17 cellular contexts compared by ENCODE assay signal in genomic region chr13:79581870-79582315, GRCh38.
DNase-seq lines count a peak whose midpoint lies in the region; ATAC-seq, FAIRE-seq and TF ChIP-seq lines count a peak whose summit lies in the region.
"Had no signal": no experiment of that assay in that cellular context is flagged by ENCODE, and none has a peak within 500 bp of the region (broad histone marks: within the 10 kb centered on the region; RNA-seq: fewer than 3 reads in every experiment).

No MANE protein-coding gene starts in this region.

- peak; percentile 85 for FAIRE-seq in keratinocyte (lab: Jason Lieb, UNC)
- FAIRE-seq: kidney had no signal

- H3K4me1 ChIP-seq in endodermal cell (ENCODE audit: control insufficient read depth, insufficient read depth, low read length) (no peaks in the 10 kb centered on the region), keratinocyte (ENCODE audit: control insufficient read depth, extremely low read depth, insufficient read depth, low read length) (peaks cover 11% of the 10 kb centered on the region), tibial artery (no peaks in the 10 kb centered on the region)

- no peaks in the 10 kb centered on the region for H3K79me2 ChIP-seq in keratinocyte (ENCODE audit: control insufficient read depth, insufficient read depth, low read length)

- H3K4me3 ChIP-seq in endodermal cell (ENCODE audit: low read length), result no peak overlapping the region
- H3K4me3 ChIP-seq in keratinocyte (ENCODE audit: control insufficient read depth in 2 of 3, extremely low read depth in 1 of 3, insufficient read depth in 2 of 3, low read depth in 1 of 3, low read length in 3 of 3), result peak overlapping the region in 1 of 3 experiments; percentile 7
- no peak overlapping the region for H3K4me3 ChIP-seq in tibial artery

- ATAC-seq in GM19351 (IDR thresholded peaks at IDR 0.05; ENCODE audit: unreplicated experiment), result no peak

- H3K27ac ChIP-seq in endodermal cell (ENCODE audit: low read depth, low read length) (no peak overlapping the region), keratinocyte (ENCODE audit: control insufficient read depth, insufficient read depth, low read length) (peak overlapping the region; percentile 47), tibial artery (no peak overlapping the region)

- no peaks in the 10 kb centered on the region for H4K20me1 ChIP-seq in keratinocyte (ENCODE audit: control insufficient read depth, extremely low read depth, insufficient read depth, low read length)

- H3K9ac ChIP-seq in endodermal cell (ENCODE audit: extremely low read depth, low read length, poor library complexity, severe bottlenecking), result no peak overlapping the region
- H3K9ac ChIP-seq in keratinocyte (ENCODE audit: control insufficient read depth, extremely low read depth, insufficient read depth, low read length), result peak overlapping the region; percentile 44

- H3K9me3 ChIP-seq in endodermal cell (ENCODE audit: control insufficient read depth, low read length), result peaks cover 14% of the 10 kb centered on the region
- H3K9me3 ChIP-seq in keratinocyte (ENCODE audit: control insufficient read depth, low read depth, low read length), result peaks cover 6% of the 10 kb centered on the region
- H3K9me3 ChIP-seq in tibial artery, result peaks cover 0 to 6% (median 6%) of the 10 kb centered on the region in 3 donors

- no peaks in the 10 kb centered on the region for H3K36me3 ChIP-seq in endodermal cell (ENCODE audit: control insufficient read depth, insufficient read depth, low read length)
- no peaks in the 10 kb centered on the region for H3K36me3 ChIP-seq in keratinocyte (ENCODE audit: control insufficient read depth in 2 of 2, extremely low read depth in 1 of 2, insufficient read depth in 2 of 2, low read length in 2 of 2)
- no peaks in the 10 kb centered on the region for H3K36me3 ChIP-seq in tibial artery

- 80% methylated on average over 4 of the region's 4 CpGs; no CpG with 5 or more reads in 1 of the 2 experiments for WGBS in endodermal cell (ENCODE audit: insufficient coverage in 1 of 2, insufficient read length in 1 of 2), 2 experiments

- DNase-seq in Ammon's horn (ENCODE audit: low spot score) (peak; percentile 37), NCI-H69 (lab: John Stamatoyannopoulos, UW) (peak; percentile 4), endodermal cell (peak; percentile 81), keratinocyte (ENCODE audit: low read depth, low spot score) (no peak), tibial artery (no peak), NCI-H146 (lab: John Stamatoyannopoulos, UW) (no peak), NCI-H1930 (lab: John Stamatoyannopoulos, UW) (no peak)
- DNase-seq: activated CD4-positive, alpha-beta memory T cell treated with anti-CD3 and anti-CD28 coated beads, Interleukin-2, amount 10 ng/mL, durations not matched to agents 7 days and 5 days; activated naive CD4-positive, alpha-beta T cell treated with anti-CD3 and anti-CD28 coated beads, Interleukin-2, amount 50 U/mL, for 16 hours; effector CD4-positive, alpha-beta T cell; GF-D8; HCEC 1CT; kidney; stimulated activated CD4-positive, alpha-beta T cell treated with anti-CD3 and anti-CD28 coated beads, Interleukin-4, amount 100 ng/mL, for 24 hours; SW 1271 had no signal

- peak overlapping the region; percentile 29 for H3K4me2 ChIP-seq in keratinocyte (ENCODE audit: control insufficient read depth, extremely low read depth, insufficient read depth, low read depth, low read length)

- H3K27me3 Mint-ChIP-seq in endodermal cell (ENCODE audit: insufficient read depth), result no peaks in the 10 kb centered on the region
- H3K27me3 Mint-ChIP-seq: activated CD4-positive, alpha-beta memory T cell treated with anti-CD3 and anti-CD28 coated beads, Interleukin-2, amount 10 ng/mL, durations not matched to agents 7 days and 5 days had no signal

- H3K27ac Mint-ChIP-seq in endodermal cell, result no peak overlapping the region
- H3K27ac Mint-ChIP-seq: activated CD4-positive, alpha-beta memory T cell treated with anti-CD3 and anti-CD28 coated beads, Interleukin-2, amount 10 ng/mL, durations not matched to agents 7 days and 5 days had no signal

- no peaks in the 10 kb centered on the region for H3K36me3 Mint-ChIP-seq in endodermal cell (ENCODE audit: low read depth)

- intact Hi-C loops in tibial artery (cut with DNase I; ENCODE audit: low total_unique reads), result no loop called here

- no peaks in the 10 kb centered on the region for H3K9me1 ChIP-seq in keratinocyte (ENCODE audit: control insufficient read depth, extremely low read depth, insufficient read depth, low read length)

- H3K4me3 Mint-ChIP-seq in endodermal cell, result no peak overlapping the region
- H3K4me3 Mint-ChIP-seq: activated CD4-positive, alpha-beta memory T cell treated with anti-CD3 and anti-CD28 coated beads, Interleukin-2, amount 10 ng/mL, durations not matched to agents 7 days and 5 days; neural crest cell had no signal

- dilution Hi-C loops in keratinocyte (cut with MboI; ENCODE audit: extremely low pct_ligation_motif_present, low sequenced_read_pairs), result no loop called here

- no peaks in the 10 kb centered on the region for H3K4me1 Mint-ChIP-seq in endodermal cell
- H3K4me1 Mint-ChIP-seq: activated CD4-positive, alpha-beta memory T cell treated with anti-CD3 and anti-CD28 coated beads, Interleukin-2, amount 10 ng/mL, durations not matched to agents 7 days and 5 days; neural crest cell had no signal

- H3K27me3 ChIP-seq in endodermal cell (ENCODE audit: control insufficient read depth, insufficient read depth, low read length, poor library complexity, severe bottlenecking), result no peaks in the 10 kb centered on the region
- H3K27me3 ChIP-seq in keratinocyte (ENCODE audit: control insufficient read depth, extremely low read depth, insufficient read depth, low read length), result no peaks in the 10 kb centered on the region
- H3K27me3 ChIP-seq in tibial artery, result no peaks in the 10 kb centered on the region

- TF ChIP-seq CTCF in endodermal cell (conservative IDR thresholded peaks at IDR 0.05) (no peak), keratinocyte (optimal IDR thresholded peaks at IDR 0.05 in 1 of 3, IDR thresholded peaks at IDR 0.05 in 1 of 3, conservative IDR thresholded peaks at IDR 0.05 in 1 of 3; ENCODE audit: extremely low read depth in 1 of 3, insufficient read depth in 2 of 3, low read length in 3 of 3) (no peak), tibial artery (IDR thresholded peaks at IDR 0.05) (no peak)

- H2AFZ ChIP-seq in keratinocyte (ENCODE audit: control insufficient read depth, low read length), result peak overlapping the region; percentile 78

- peaks cover 4% of the 10 kb centered on the region for H3K9me3 Mint-ChIP-seq in endodermal cell

Comparison
In these comparisons a context has a peak if more than half of its experiments do, and no peak if none do; other contexts are left out.
1. DNase-seq: peak in Ammon's horn (single experiment), NCI-H69 (single experiment) and endodermal cell (single experiment); none in keratinocyte (single experiment), tibial artery (0 of 2), NCI-H146 (single experiment) and NCI-H1930 (0 of 2).